Comparison of ENCODE assay signal across 19 cellular contexts in genomic region chr20:58106143-58106750, GRCh38.
"Had no signal": no experiment of that assay in that cellular context is flagged by ENCODE, and none has a peak within 500 bp of the region (broad histone marks: within the 10 kb centered on the region; RNA-seq: fewer than 3 reads in every experiment).

No MANE protein-coding gene starts in this region.

- H3K4me1 Mint-ChIP-seq: immature natural killer cell; naive thymus-derived CD4-positive, alpha-beta T cell; stimulated activated memory B cell treated with anti-CD40 and anti-IgM and Interleukin-4, amounts not matched to agents 10 μg/mL and 1 μg/mL and 100 μg/mL, for 72 hours had no signal

- ATAC-seq: esophagus mucosa; left cardiac atrium; naive thymus-derived CD4-positive, alpha-beta T cell; sciatic nerve; stimulated activated memory B cell treated with anti-CD40 and anti-IgM and Interleukin-4, amounts not matched to agents 10 μg/mL and 1 μg/mL and 100 μg/mL, for 72 hours had no signal

- DNase-seq: effector memory CD4-positive, alpha-beta T cell; immature natural killer cell; left cardiac atrium; left ventricle myocardium inferior; mesendoderm; naive thymus-derived CD4-positive, alpha-beta T cell; nephron progenitor cell; posterior cingulate gyrus; spleen; stimulated activated CD4-positive, alpha-beta T cell treated with anti-CD3 and anti-CD28 coated beads, Interleukin-15, amount 100 ng/mL, for 24 hours; stimulated activated CD4-positive, alpha-beta T cell treated with anti-CD3 and anti-CD28 coated beads, Interleukin-1b, Interleukin-23, amount 100 ng/mL, for 48 hours; stimulated activated CD4-positive, alpha-beta T cell treated with anti-CD3 and anti-CD28 coated beads, Interleukin-4, amount 100 ng/mL, for 24 hours; tibial artery; upper lobe of left lung had no signal

- FAIRE-seq: endometrium had no signal

- H3K4me3 Mint-ChIP-seq: immature natural killer cell; naive thymus-derived CD4-positive, alpha-beta T cell; nephron progenitor cell; stimulated activated memory B cell treated with anti-CD40 and anti-IgM and Interleukin-4, amounts not matched to agents 10 μg/mL and 1 μg/mL and 100 μg/mL, for 72 hours; stimulated activated naive CD8-positive, alpha-beta T cell treated with anti-CD3 and anti-CD28 coated beads, Interleukin-15, Interleukin-2, amounts not matched to agents 100 ng/mL and 50 ng/mL, for 24 hours had no signal

- H3K36me3 Mint-ChIP-seq: stimulated activated memory B cell treated with anti-CD40 and anti-IgM and Interleukin-4, amounts not matched to agents 10 μg/mL and 1 μg/mL and 100 μg/mL, for 72 hours had no signal

- H3K27ac Mint-ChIP-seq: immature natural killer cell; naive thymus-derived CD4-positive, alpha-beta T cell; stimulated activated memory B cell treated with anti-CD40 and anti-IgM and Interleukin-4, amounts not matched to agents 10 μg/mL and 1 μg/mL and 100 μg/mL, for 72 hours; stimulated activated naive CD8-positive, alpha-beta T cell treated with anti-CD3 and anti-CD28 coated beads, Interleukin-15, Interleukin-2, amounts not matched to agents 100 ng/mL and 50 ng/mL, for 24 hours had no signal
